ENCODE assay signal across 24 cellular contexts in the genomic region with DNA sequence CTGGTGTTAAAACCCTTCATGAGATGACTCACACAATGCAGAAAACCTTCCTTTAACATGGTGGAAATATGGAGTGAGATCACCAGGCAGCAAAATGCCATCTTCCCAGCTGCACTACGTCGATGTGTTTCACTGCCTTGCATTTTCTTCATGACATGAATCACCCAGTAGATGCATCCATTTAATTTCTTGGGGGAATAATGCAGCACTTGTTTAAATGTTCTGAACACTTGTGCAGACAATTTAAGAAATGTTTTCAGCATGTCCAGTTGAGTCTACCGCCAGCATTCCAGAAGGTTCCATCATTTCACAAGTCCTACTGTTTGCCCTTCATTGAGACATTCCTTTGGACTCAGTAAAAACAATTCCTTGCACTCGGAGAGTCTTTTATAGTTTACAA.
A peak's percentile ranks its signal among the peaks of the same experiment; 100 is the strongest.
DNase-seq lines count a peak whose midpoint lies in the region; ATAC-seq and TF ChIP-seq lines count a peak whose summit lies in the region.
"Had no signal": no experiment of that assay in that cellular context is flagged by ENCODE, and none has a peak within 500 bp of the region (broad histone marks: within the 10 kb centered on the region; RNA-seq: fewer than 3 reads in every experiment).

No MANE protein-coding gene starts in this region.

- no peak for ATAC-seq in IMR-90 (ENCODE audit: low read depth)
- no peak for ATAC-seq in right cardiac atrium
- ATAC-seq in GM18861 (IDR thresholded peaks at IDR 0.05; ENCODE audit: unreplicated experiment), result no peak
- ATAC-seq: HCT116, heart left ventricle, mucosa of descending colon, WTC11 had no signal

- TF ChIP-seq POLR2A in IMR-90 (IDR thresholded peaks at IDR 0.05; ENCODE audit: low read depth, low read length), result no peak

- no peak overlapping the region for H4K91ac ChIP-seq in IMR-90 (ENCODE audit: insufficient read depth, low read depth, low read length)
- no peak overlapping the region for H4K91ac ChIP-seq in trophoblast cell (ENCODE audit: low read depth, low read length)

- intact Hi-C loops in IMR-90 (cut with micrococcal nuclease), result loop anchor here (10.0 kb wide), 1 partner anchor 327 kb away; no protein-coding TSS in a partner anchor
- intact Hi-C loops in right cardiac atrium (cut with DNase I), result no loop called here

- H3K4ac ChIP-seq in IMR-90 (ENCODE audit: low read depth, low read length) (no peak overlapping the region), trophoblast cell (ENCODE audit: low read depth, low read length) (no peak overlapping the region)

- H3K9me3 ChIP-seq in IMR-90 (ENCODE audit: control insufficient read depth, insufficient read depth, low read length), result peaks cover 11% of the 10 kb centered on the region
- no peaks in the 10 kb centered on the region for H3K9me3 ChIP-seq in fibroblast of lung (ENCODE audit: control insufficient read depth, insufficient read depth, low read depth, low read length)
- H3K9me3 ChIP-seq in trophoblast cell (ENCODE audit: insufficient read depth, low read depth, low read length), result no peaks in the 10 kb centered on the region
- peaks cover 4% of the 10 kb centered on the region for H3K9me3 ChIP-seq in right cardiac atrium (ENCODE audit: control insufficient read depth, low read length)
- H3K9me3 ChIP-seq: heart left ventricle, MG63, psoas muscle, thyroid gland had no signal

- H3K4me1 ChIP-seq in IMR-90 (ENCODE audit: control insufficient read depth, insufficient read depth, low read length) (no peaks in the 10 kb centered on the region), fibroblast of lung (ENCODE audit: control insufficient read depth, extremely low read depth, insufficient read depth, low read length) (no peaks in the 10 kb centered on the region), trophoblast cell (ENCODE audit: control insufficient read depth in 1 of 2, insufficient read depth in 2 of 2, low read length in 2 of 2) (peaks cover 0 to 5% of the 10 kb centered on the region in 2 experiments), right cardiac atrium (ENCODE audit: control insufficient read depth, insufficient read depth, low read length) (peaks cover 1% of the 10 kb centered on the region)
- H3K4me1 ChIP-seq: heart left ventricle, thyroid gland had no signal

- H2AK9ac ChIP-seq in IMR-90 (replicated peaks; ENCODE audit: low read depth, low read length, poor library complexity), result no peak overlapping the region

- H4K8ac ChIP-seq in IMR-90 (ENCODE audit: low read depth in 2 of 2, low read length in 2 of 2), result no peak overlapping the region
- no peak overlapping the region for H4K8ac ChIP-seq in trophoblast cell (ENCODE audit: low read depth, low read length)

- H3K18ac ChIP-seq in IMR-90 (ENCODE audit: low read depth, low read length) (no peak overlapping the region), trophoblast cell (ENCODE audit: low read length) (no peak overlapping the region)

- dilution Hi-C loops in IMR-90 (cut with HindIII; ENCODE audit: low sequenced_read_pairs, unreplicated experiment), result no loop called here

- no peak for TF ChIP-seq RAD21 in IMR-90 (IDR thresholded peaks at IDR 0.05; ENCODE audit: low read length)

- WGBS in IMR-90 (ENCODE audit: extremely low coverage in 2 of 2, insufficient read length in 1 of 2), 2 experiments, result 20% methylated on average over 1 of the region's 4 CpGs; no CpG with 5 or more reads in 1 of the 2 experiments
- WGBS in trophoblast cell (ENCODE audit: extremely low coverage, insufficient coverage, insufficient read length), result no CpG with 5 or more reads among the region's 4 CpGs
- WGBS in right cardiac atrium, result 74% methylated on average over 4 of the region's 4 CpGs

- H4K20me1 ChIP-seq in IMR-90 (ENCODE audit: insufficient read depth, low read length) (no peaks in the 10 kb centered on the region), fibroblast of lung (ENCODE audit: control insufficient read depth, extremely low read depth, insufficient read depth, low read length) (no peaks in the 10 kb centered on the region)

- H3K23ac ChIP-seq in IMR-90 (ENCODE audit: low read depth, low read length) (no peak overlapping the region), trophoblast cell (ENCODE audit: low read length) (no peak overlapping the region)

- H2AFZ ChIP-seq in IMR-90 (replicated peaks; ENCODE audit: low read length, poor library complexity) (no peak overlapping the region), fibroblast of lung (ENCODE audit: low read length) (no peak overlapping the region), trophoblast cell (ENCODE audit: insufficient read depth, low read length, poor library complexity) (no peak overlapping the region)
- H2AFZ ChIP-seq: PC-9 had no signal

- CTCF ChIA-PET in IMR-90 (lab: Yijun Ruan, JAX), result no interaction called here

- H3K4me2 ChIP-seq in IMR-90 (ENCODE audit: low read depth, low read length), result no peak overlapping the region
- no peak overlapping the region for H3K4me2 ChIP-seq in fibroblast of lung (ENCODE audit: extremely low read depth, insufficient read depth, low read length)
- no peak overlapping the region for H3K4me2 ChIP-seq in trophoblast cell (ENCODE audit: low read length)
- H3K4me2 ChIP-seq: PC-9 had no signal

- H3K9ac ChIP-seq in IMR-90 (ENCODE audit: low read depth, low read length), result no peak overlapping the region
- no peak overlapping the region for H3K9ac ChIP-seq in fibroblast of lung (ENCODE audit: insufficient read depth, low read length)
- H3K9ac ChIP-seq in trophoblast cell (ENCODE audit: low read length), result no peak overlapping the region

- no peak overlapping the region for H2BK15ac ChIP-seq in IMR-90 (ENCODE audit: low read depth, low read length)

- TF ChIP-seq CTCF in IMR-90 (conservative IDR thresholded peaks at IDR 0.05; ENCODE audit: low read depth, low read length), result no peak
- TF ChIP-seq CTCF in fibroblast of lung (conservative IDR thresholded peaks at IDR 0.05 in 1 of 2, IDR thresholded peaks at IDR 0.05 in 1 of 2; ENCODE audit: low read depth in 1 of 2, low read length in 2 of 2), result no peak

- H3K14ac ChIP-seq in IMR-90 (replicated peaks; ENCODE audit: low read depth, low read length) (no peak overlapping the region), trophoblast cell (ENCODE audit: low read length) (no peak overlapping the region)

- no peak overlapping the region for H4K12ac ChIP-seq in trophoblast cell (ENCODE audit: low read depth, low read length)

- no TSS peak for BruUV-seq in IMR-90 (replicated peaks; lab: Mats Ljungman, UMichigan)

- in situ Hi-C loops in IMR-90 (cut with MboI; ENCODE audit: low sequenced_read_pairs), result no loop called here

- no peak overlapping the region for H4K5ac ChIP-seq in IMR-90 (ENCODE audit: low read depth, low read length)

- no peak overlapping the region for H2BK20ac ChIP-seq in IMR-90 (ENCODE audit: low read depth, low read length)

- H2AK5ac ChIP-seq in IMR-90 (ENCODE audit: low read depth, low read length), result no peak overlapping the region
- H2AK5ac ChIP-seq in trophoblast cell (ENCODE audit: low read length), result no peak overlapping the region

- POLR2A ChIA-PET in IMR-90 (lab: Charles Lee; ENCODE audit: unreplicated experiment), result no interaction called here

- H3K27me3 ChIP-seq in IMR-90 (ENCODE audit: control insufficient read depth, insufficient read depth, low read length), result no peaks in the 10 kb centered on the region
- H3K27me3 ChIP-seq in fibroblast of lung (ENCODE audit: control insufficient read depth, insufficient read depth, low read length), result no peaks in the 10 kb centered on the region
- H3K27me3 ChIP-seq in trophoblast cell (ENCODE audit: insufficient read depth, low read length), result no peaks in the 10 kb centered on the region
- H3K27me3 ChIP-seq in right cardiac atrium (ENCODE audit: control insufficient read depth, insufficient read depth), result no peaks in the 10 kb centered on the region
- H3K27me3 ChIP-seq: thyroid gland had no signal

- no peak overlapping the region for H2BK12ac ChIP-seq in trophoblast cell (ENCODE audit: low read length)

- H3K4me3 ChIP-seq in IMR-90 (ENCODE audit: insufficient read depth, low read depth, low read length) (no peak overlapping the region), fibroblast of lung (replicated peaks in 1 of 4; ENCODE audit: control extremely low read depth in 1 of 4, insufficient read depth in 1 of 4, low read depth in 3 of 4, low read length in 4 of 4) (no peak overlapping the region), trophoblast cell (ENCODE audit: low read depth, low read length) (no peak overlapping the region), right cardiac atrium (ENCODE audit: low read length) (no peak overlapping the region)
- H3K4me3 ChIP-seq: heart left ventricle, MG63, mucosa of descending colon, PC-9, psoas muscle, thyroid gland had no signal

- no peak overlapping the region for H3K27ac ChIP-seq in IMR-90 (ENCODE audit: insufficient read depth, low read length)
- no peak overlapping the region for H3K27ac ChIP-seq in fibroblast of lung (ENCODE audit: insufficient read depth, low read length)
- H3K27ac ChIP-seq in trophoblast cell (ENCODE audit: low read depth, low read length), result no peak overlapping the region
- H3K27ac ChIP-seq in right cardiac atrium (ENCODE audit: low read length), result no peak overlapping the region
- H3K27ac ChIP-seq: heart left ventricle, PC-9, psoas muscle, thyroid gland had no signal

- DNase-seq in EH (ENCODE audit: low read depth) (peak; percentile 71), IMR-90 (peak; percentile 13), fibroblast of lung (ENCODE audit: low read depth in 2 of 2) (peak; percentile 38 to 85), trophoblast cell (peak; percentile 55 to 67), right cardiac atrium (no peak), T-helper 1 cell (no peak)
- no peak for DNase-seq in activated effector memory CD4-positive, alpha-beta T cell treated with anti-CD3 and anti-CD28 coated beads, Interleukin-2, amount 50 U/mL, for 16 hours
- DNase-seq: activated CD4-positive, alpha-beta memory T cell treated with anti-CD3 and anti-CD28 coated beads, Interleukin-2, amount 10 ng/mL, durations not matched to agents 7 days and 5 days; activated naive CD4-positive, alpha-beta T cell treated with anti-CD3 and anti-CD28 coated beads for 36 hours; activated T-cell treated with anti-CD3 and anti-CD28 coated beads, Interleukin-2, amount 50 U/mL, for 1 hour; CD8-positive, alpha-beta memory T cell; heart left ventricle; MG63; mucosa of descending colon; NCI-H1694 treated with DMSO at 0.1 percent for 48 hours; NCI-H345; PC-9; psoas muscle; small intestine; stimulated activated naive CD4-positive, alpha-beta T cell; thyroid gland had no signal

- no peak overlapping the region for H3K56ac ChIP-seq in IMR-90 (ENCODE audit: extremely low read depth, insufficient read depth, low read length)

- H2BK120ac ChIP-seq in IMR-90 (ENCODE audit: low read depth, low read length) (no peak overlapping the region), trophoblast cell (ENCODE audit: insufficient read depth, low read length, poor library complexity) (no peak overlapping the region)

- H3K9me1 ChIP-seq in IMR-90 (ENCODE audit: insufficient read depth, low read length), result no peaks in the 10 kb centered on the region

- H3K79me1 ChIP-seq in IMR-90 (ENCODE audit: low read depth in 1 of 2, low read length in 2 of 2) (no peaks in the 10 kb centered on the region), trophoblast cell (ENCODE audit: low read length) (peaks cover 3% of the 10 kb centered on the region)

- H2BK5ac ChIP-seq in IMR-90 (ENCODE audit: low read depth, low read length, poor library complexity, severe bottlenecking) (no peak overlapping the region), trophoblast cell (ENCODE audit: low read depth, low read length, poor library complexity) (no peak overlapping the region)

- H3K36me3 ChIP-seq in IMR-90 (ENCODE audit: control insufficient read depth, insufficient read depth, low read length), result no peaks in the 10 kb centered on the region
- H3K36me3 ChIP-seq in fibroblast of lung (ENCODE audit: control insufficient read depth, insufficient read depth, low read length), result no peaks in the 10 kb centered on the region
- H3K36me3 ChIP-seq in trophoblast cell (ENCODE audit: control insufficient read depth in 1 of 2, insufficient read depth in 2 of 2, low read length in 2 of 2), result no peaks in the 10 kb centered on the region
- H3K36me3 ChIP-seq: heart left ventricle, MG63, thyroid gland had no signal

- no peaks in the 10 kb centered on the region for H3K79me2 ChIP-seq in fibroblast of lung (ENCODE audit: control insufficient read depth, insufficient read depth, low read length)
- no peaks in the 10 kb centered on the region for H3K79me2 ChIP-seq in trophoblast cell (ENCODE audit: control insufficient read depth, insufficient read depth, low read length, poor library complexity)

Comparison
In these comparisons a context has a peak if more than half of its experiments do, and no peak if none do; other contexts are left out.
1. DNase-seq: peak in EH (single experiment), IMR-90 (single experiment), fibroblast of lung (2 of 2) and trophoblast cell (2 of 2); none in activated effector memory CD4-positive, alpha-beta T cell treated with anti-CD3 and anti-CD28 coated beads, Interleukin-2, amount 50 U/mL, for 16 hours (single experiment), right cardiac atrium (0 of 3) and T-helper 1 cell (0 of 5).